12 cellular contexts compared by ENCODE assay signal in the genomic region with DNA sequence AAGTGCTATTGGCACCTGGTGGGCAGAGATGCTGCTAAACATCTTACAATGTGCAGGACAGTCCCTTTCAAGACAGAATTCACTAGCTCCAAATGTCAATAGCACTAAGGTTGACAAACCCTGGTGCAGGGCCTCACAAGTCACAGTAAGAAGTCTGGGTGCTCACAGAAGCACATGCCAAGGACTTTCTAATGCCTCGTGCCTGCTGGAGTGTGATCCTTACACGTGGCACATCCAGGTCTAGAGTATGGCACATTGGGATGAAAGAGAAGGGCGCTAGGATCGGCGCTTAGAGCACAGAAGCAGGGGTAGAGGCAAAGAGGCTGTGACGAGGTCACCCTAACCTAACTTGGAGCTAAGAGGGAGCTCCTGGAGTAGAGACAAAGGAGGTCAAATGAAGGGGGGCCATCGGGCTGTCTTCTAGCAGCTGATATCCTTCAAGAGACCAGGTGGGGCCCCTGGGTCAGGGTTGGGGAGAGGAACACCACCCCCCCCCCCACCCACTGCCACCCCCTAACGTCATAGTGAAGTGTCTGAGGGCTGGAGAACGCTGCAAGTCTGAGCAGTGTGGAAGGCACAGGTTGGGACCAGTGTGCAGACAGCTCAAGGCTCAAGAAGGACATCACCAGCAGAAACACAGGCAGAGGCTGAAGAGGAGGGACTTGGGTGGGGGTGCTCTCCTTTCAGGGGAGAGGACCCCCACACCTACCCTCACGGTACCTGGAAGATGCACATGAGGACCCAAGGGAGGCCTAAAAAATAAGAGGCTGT.
A peak's percentile ranks its signal among the peaks of the same experiment; 100 is the strongest.
DNase-seq lines count a peak whose midpoint lies in the region; ATAC-seq, FAIRE-seq and TF ChIP-seq lines count a peak whose summit lies in the region.
"Had no signal": no experiment of that assay in that cellular context is flagged by ENCODE, and none has a peak within 500 bp of the region (broad histone marks: within the 10 kb centered on the region; RNA-seq: fewer than 3 reads in every experiment).

No MANE protein-coding gene starts in this region.

- in situ Hi-C loops in HepG2 (cut with HindIII; ENCODE audit: extremely low pct_ligation_motif_present, low pct_unique_long_range_greater_than_20kb), result no loop called here

- H3K27me3 ChIP-seq in HepG2 (ENCODE audit: control insufficient read depth in 1 of 2, insufficient read depth in 2 of 2, low read length in 2 of 2) (peaks cover 4 to 29% of the 10 kb centered on the region in 2 experiments; a peak in 4 of 5 replicates), right lobe of liver (no peaks in the 10 kb centered on the region), vagina (no peaks in the 10 kb centered on the region), gastroesophageal sphincter (no peaks in the 10 kb centered on the region)

- TF ChIP-seq CTCF in HepG2 (CRISPR knock-in tag; IDR thresholded peaks at IDR 0.05), result no peak
- no peak for TF ChIP-seq CTCF in right lobe of liver (IDR thresholded peaks at IDR 0.05)
- TF ChIP-seq CTCF in WI38 (IDR thresholded peaks at IDR 0.05; ENCODE audit: low read depth, low read length), result no peak
- no peak for TF ChIP-seq CTCF in kidney (IDR thresholded peaks at IDR 0.05; ENCODE audit: borderline replicate concordance, extremely low read depth, insufficient read depth)
- TF ChIP-seq CTCF in vagina (IDR thresholded peaks at IDR 0.05), result no peak
- no peak for TF ChIP-seq CTCF in GM10248 (IDR thresholded peaks at IDR 0.05; ENCODE audit: control extremely low read depth, extremely low read depth, low read depth, missing control alignments)
- no peak for TF ChIP-seq CTCF in gastroesophageal sphincter (IDR thresholded peaks at IDR 0.05)

- no peaks in the 10 kb centered on the region for H3K79me2 ChIP-seq in HepG2 (ENCODE audit: insufficient read depth, low read length)

- no TSS peak for BruUV-seq in HepG2 (replicated peaks; lab: Mats Ljungman, UMichigan)

- H3K27ac ChIP-seq in HepG2 (ENCODE audit: extremely low read length, insufficient read depth, low read length) (no peak overlapping the region), right lobe of liver (no peak overlapping the region), kidney (ENCODE audit: low read depth in 2 of 2, low read length in 2 of 2) (no peak overlapping the region), vagina (peak overlapping the region; percentile 39), gastroesophageal sphincter (no peak overlapping the region)
- H3K27ac ChIP-seq: SK-N-MC had no signal

- TF ChIP-seq EP300 in HepG2 (IDR thresholded peaks at IDR 0.05; ENCODE audit: low read depth in 2 of 2, low read length in 2 of 2) (no peak), HepG2 (CRISPR knock-in tag; IDR thresholded peaks at IDR 0.05; ENCODE audit: borderline replicate concordance) (no peak), gastroesophageal sphincter (IDR thresholded peaks at IDR 0.05) (no peak)

- ATAC-seq in HepG2 (no peak), right lobe of liver (no peak), gastroesophageal sphincter (no peak)

- no peak for TF ChIP-seq RAD21 in HepG2 (CRISPR knock-in tag; IDR thresholded peaks at IDR 0.05)

- H3K4me1 ChIP-seq in HepG2 (ENCODE audit: insufficient read depth, low read length) (peaks cover 13% of the 10 kb centered on the region; the same call in 1 of the 2 replicates), right lobe of liver (no peaks in the 10 kb centered on the region), kidney (ENCODE audit: control insufficient read depth in 1 of 2, insufficient read depth in 1 of 2, low read depth in 1 of 2, low read length in 2 of 2) (peaks cover 8 to 10% of the 10 kb centered on the region in 2 donors), vagina (peaks cover 39% of the 10 kb centered on the region), gastroesophageal sphincter (peaks cover 0 to 37% (median 0%) of the 10 kb centered on the region in 3 donors)

- H2AFZ ChIP-seq in HepG2 (ENCODE audit: low read length), result no peak overlapping the region

- POLR2A ChIA-PET in HepG2 (lab: Yijun Ruan, JAX) (no interaction called here), GM10248 (lab: Yijun Ruan, JAX) (interaction anchor here (0.7 kb wide), 1 partner anchor 91 kb away, joined by 3 read pairs; no protein-coding TSS in a partner anchor)

- H3K4me3 ChIP-seq in HepG2 (replicated peaks in 1 of 3; ENCODE audit: insufficient read depth in 1 of 3, low read depth in 2 of 3, low read length in 3 of 3) (no peak overlapping the region), right lobe of liver (no peak overlapping the region), WI38 (ENCODE audit: low read depth, low read length) (0 out of 2 replicates have a peak overlapping the region, but pooled peaks have one; percentile 3), kidney (ENCODE audit: low read length in 2 of 2) (no peak overlapping the region), vagina (no peak overlapping the region), gastroesophageal sphincter (no peak overlapping the region)
- H3K4me3 ChIP-seq: SK-N-MC had no signal

- no peaks in the 10 kb centered on the region for H3K9me3 ChIP-seq in HepG2 (ENCODE audit: low read length)
- H3K9me3 ChIP-seq in right lobe of liver, result no peaks in the 10 kb centered on the region
- no peaks in the 10 kb centered on the region for H3K9me3 ChIP-seq in kidney (ENCODE audit: control insufficient read depth in 1 of 2, low read length in 2 of 2)
- H3K9me3 ChIP-seq in vagina, result no peaks in the 10 kb centered on the region
- no peaks in the 10 kb centered on the region for H3K9me3 ChIP-seq in gastroesophageal sphincter

- WGBS in HepG2 (ENCODE audit: low lambda C conversion rate), result 14% methylated on average over 10 of the region's 10 CpGs
- WGBS in right lobe of liver (ENCODE audit: insufficient coverage, low coverage, low lambda C conversion rate, missing lambda C conversion rate), result 69% methylated on average over 9 of the region's 10 CpGs
- 90 to 96% methylated on average over 4 to 7 of the region's 10 CpGs for WGBS in gastroesophageal sphincter (ENCODE audit: low coverage in 1 of 2), 2 donors

- no peak for FAIRE-seq in HepG2 (lab: Jason Lieb, UNC)
- no peak for FAIRE-seq in kidney (lab: Jason Lieb, UNC)

- TF ChIP-seq POLR2A in HepG2 (IDR thresholded peaks at IDR 0.05; ENCODE audit: insufficient read depth in 1 of 2, low read depth in 2 of 2, low read length in 2 of 2) (no peak), right lobe of liver (IDR thresholded peaks at IDR 0.05) (no peak), vagina (IDR thresholded peaks at IDR 0.05) (no peak), gastroesophageal sphincter (IDR thresholded peaks at IDR 0.05) (no peak)

- H3K36me3 ChIP-seq in HepG2 (replicated peaks in 1 of 2; ENCODE audit: control insufficient read depth in 1 of 2, insufficient read depth in 2 of 2, low read length in 2 of 2) (no peaks in the 10 kb centered on the region), right lobe of liver (no peaks in the 10 kb centered on the region), kidney (ENCODE audit: control insufficient read depth in 1 of 2, insufficient read depth in 2 of 2, low read length in 2 of 2) (no peaks in the 10 kb centered on the region), vagina (no peaks in the 10 kb centered on the region), gastroesophageal sphincter (no peaks in the 10 kb centered on the region)

- no peak overlapping the region for H3K9ac ChIP-seq in HepG2 (ENCODE audit: insufficient read depth, low read depth, low read length)
- no peak overlapping the region for H3K9ac ChIP-seq in kidney (ENCODE audit: low read length in 2 of 2)

- CTCF ChIA-PET in HepG2 (lab: Yijun Ruan, JAX; ENCODE audit: low intra/inter-chr PET ratio, low total read pairs), result no interaction called here
- CTCF ChIA-PET in GM10248 (lab: Yijun Ruan, JAX), result interaction anchor here (1.0 to 2.4 kb wide), 4 partner anchors 13 to 233 kb away, joined by 3 to 10 read pairs (median 4); no protein-coding TSS in a partner anchor

- H3K4me2 ChIP-seq in HepG2 (ENCODE audit: low read depth, low read length), result no peak overlapping the region

- DNase-seq in HepG2 (ENCODE audit: low spot score) (no peak), right lobe of liver (no peak), kidney (peak; percentile 24), vagina (ENCODE audit: extremely low spot score in 2 of 2) (no peak), Ammon's horn (ENCODE audit: low spot score) (no peak), GM10248 (ENCODE audit: extremely low spot score) (no peak)
- DNase-seq: activated naive CD4-positive, alpha-beta T cell; AML-193; NCI-H82 had no signal

- intact Hi-C loops in HepG2 (cut with micrococcal nuclease; ENCODE audit: unreplicated experiment), result no loop called here
- intact Hi-C loops in right lobe of liver (cut with DNase I), result no loop called here
- intact Hi-C loops in kidney (cut with DNase I), result no loop called here
- intact Hi-C loops in vagina (cut with DNase I), result no loop called here

- H4K20me1 ChIP-seq in HepG2 (ENCODE audit: insufficient read depth, low read length), result no peaks in the 10 kb centered on the region

TF ChIP-seq in HepG2, 621 proteins besides CTCF, POLR2A, EP300 and RAD21:
- no peak for TF ChIP-seq ZNF550 (CRISPR knock-in tag; IDR thresholded peaks at IDR 0.05; ENCODE audit: borderline replicate concordance)
- peak; percentile 82 for TF ChIP-seq MNT (IDR thresholded peaks at IDR 0.05)
TF ChIP-seq in HepG2: peak in this region for 1.
